Comparison of ENCODE assay signal across 8 cellular contexts in the genomic region with DNA sequence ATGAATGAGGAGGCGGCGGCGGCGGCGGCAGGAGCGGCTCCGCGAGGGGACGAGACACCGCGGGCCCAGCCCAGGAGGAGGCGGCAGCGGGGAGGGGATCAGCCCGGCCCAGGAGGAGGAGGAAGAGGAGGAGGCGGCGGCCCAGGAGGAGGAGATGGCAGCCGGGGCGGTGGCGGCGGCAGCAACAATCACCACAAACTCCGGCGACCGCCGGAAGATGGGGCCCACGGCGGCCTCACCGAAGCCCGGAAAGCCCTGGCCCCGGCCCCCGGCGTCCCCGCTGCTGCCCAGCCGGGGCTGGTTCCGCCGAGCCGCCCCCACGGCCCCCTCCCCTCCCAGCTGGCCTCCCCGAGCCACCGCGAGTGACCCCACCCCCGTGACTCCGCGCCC. TPM values are rescaled to one million over a fixed set of nuclear protein-coding genes. Genes with fewer than 3 reads are reported as not detected.
DNase-seq lines count a peak whose midpoint lies in the region; ATAC-seq and TF ChIP-seq lines count a peak whose summit lies in the region.
"Not testable (repeated sequence)": the region's sequence is repeated elsewhere in the genome, so short reads cannot be mapped to it uniquely, and the experiment has no call there.

No MANE protein-coding gene starts in this region.

- POLR2A ChIA-PET in HEK293 (lab: Yijun Ruan, JAX): interaction anchor here (0.6 to 2.1 kb wide), 4 partner anchors 29 to 155 kb away, joined by 4 to 14 read pairs (median 6); a partner anchor contains a TSS

- not testable (repeated sequence) for H3K9me3 Mint-ChIP-seq in activated naive CD4-positive, alpha-beta T cell treated with anti-CD3 and anti-CD28 coated beads, Interleukin-2, amount 50 U/mL, for 72 hours

- ATAC-seq in activated naive CD4-positive, alpha-beta T cell treated with anti-CD3 and anti-CD28 coated beads, Interleukin-2, amount 50 U/mL, for 72 hours: peak; percentile 71 to 81
- ATAC-seq in Right ventricle myocardium inferior: peak; percentile 87

- H3K27ac ChIP-seq in HEK293 (ENCODE audit: extremely low read depth, low read depth, low read length) (peak overlapping the region; percentile 86), parathyroid adenoma (peak overlapping the region; percentile 84), substantia nigra (ENCODE audit: low read depth, low read length, poor library complexity, severe bottlenecking) (peak overlapping the region; percentile 51)

- TF ChIP-seq CTCF in GM10266 (IDR thresholded peaks at IDR 0.05; ENCODE audit: control insufficient read depth, insufficient read depth, low read depth, missing control alignments); HEK293 (tag by site-specific recombination; IDR thresholded peaks at IDR 0.05); parathyroid adenoma (IDR thresholded peaks at IDR 0.05): not testable (repeated sequence)

- H3K36me3 ChIP-seq in HEK293 (ENCODE audit: control insufficient read depth in 2 of 2, insufficient read depth in 1 of 2, low read length in 2 of 2); parathyroid adenoma (ENCODE audit: control insufficient read depth, insufficient read depth, low read length): not testable (repeated sequence)

- CTCF ChIA-PET in HEK293 (lab: Yijun Ruan, JAX): not testable (repeated sequence)

- H3K79me2 ChIP-seq in parathyroid adenoma: peaks cover 20% of the 10 kb centered on the region

- peaks cover 8 to 18% of the 10 kb centered on the region in 2 donors for H3K36me3 Mint-ChIP-seq in activated naive CD4-positive, alpha-beta T cell treated with anti-CD3 and anti-CD28 coated beads, Interleukin-2, amount 50 U/mL, for 72 hours

- H3K4me1 ChIP-seq in HEK293 (ENCODE audit: control insufficient read depth, insufficient read depth, low read length); parathyroid adenoma: not testable (repeated sequence)

- not testable (repeated sequence) for H3K27me3 ChIP-seq in parathyroid adenoma (ENCODE audit: control insufficient read depth, insufficient read depth, low read length)

- peak; percentile 52 for DNase-seq in GM10266 (ENCODE audit: extremely low spot score)
- DNase-seq in LoVo (ENCODE audit: low spot score): peak; percentile 58
- peak; percentile 43 to 85 (median 65) for DNase-seq in T-helper 2 cell
- DNase-seq in activated naive CD4-positive, alpha-beta T cell treated with anti-CD3 and anti-CD28 coated beads, Interleukin-2, amount 50 U/mL, for 72 hours (ENCODE audit: low spot score in 2 of 2): peak; percentile 59 to 70
- peak; percentile 81 for DNase-seq in Right ventricle myocardium inferior (ENCODE audit: missing footprints)
- peak in 9 of 49 donors; percentile 50 to 82 (median 65) for DNase-seq in substantia nigra (lab: John Stamatoyannopoulos, UW)

- intact Hi-C loops in Right ventricle myocardium inferior (cut with DNase I): loop anchor here (1.0 kb wide), 2 partner anchors 53 to 155 kb away; a partner anchor contains a TSS

- not testable (repeated sequence) for H2AFZ ChIP-seq in parathyroid adenoma

- H3K9me3 ChIP-seq in HEK293 (ENCODE audit: control insufficient read depth, insufficient read depth, low read depth, low read length); parathyroid adenoma (ENCODE audit: control insufficient read depth, low read length): not testable (repeated sequence)

- H3K4me3 ChIP-seq in HEK293 (ENCODE audit: low read depth, low read length): peak overlapping the region; percentile 90
- H3K4me3 ChIP-seq in parathyroid adenoma (ENCODE audit: low read depth, low read length): not testable (repeated sequence)

- not testable (repeated sequence) for H3K27ac Mint-ChIP-seq in activated naive CD4-positive, alpha-beta T cell treated with anti-CD3 and anti-CD28 coated beads, Interleukin-2, amount 50 U/mL, for 72 hours

- not testable (repeated sequence) for H3K9ac ChIP-seq in parathyroid adenoma

- H3K4me2 ChIP-seq in parathyroid adenoma (ENCODE audit: low read length): not testable (repeated sequence)

RNA-seq across cellular contexts. Expression of a gene that starts 0.5 kb away (rescaled TPM):
- 10 to 100 TPM; 51.0 to 56.6 TPM for total RNA-seq in activated naive CD4-positive, alpha-beta T cell treated with anti-CD3 and anti-CD28 coated beads, Interleukin-2, amount 50 U/mL, for 72 hours
- total RNA-seq in Right ventricle myocardium inferior: 50.0 TPM

RNA-seq across cellular contexts. Expression of a gene that starts 29.3 kb away (rescaled TPM):
- total RNA-seq in activated naive CD4-positive, alpha-beta T cell treated with anti-CD3 and anti-CD28 coated beads, Interleukin-2, amount 50 U/mL, for 72 hours: 10 to 100 TPM; 63.1 to 66.8 TPM
- 42.8 TPM for total RNA-seq in Right ventricle myocardium inferior

RNA-seq across cellular contexts. Expression of a gene that starts 53.1 kb away (rescaled TPM):
- 10 to 100 TPM; 15.8 to 16.3 TPM for total RNA-seq in activated naive CD4-positive, alpha-beta T cell treated with anti-CD3 and anti-CD28 coated beads, Interleukin-2, amount 50 U/mL, for 72 hours
- 9.9 TPM for total RNA-seq in Right ventricle myocardium inferior
